23 cellular contexts compared by ENCODE assay signal in genomic region chr13:100545684-100546061, GRCh38. TPM values are rescaled to one million over a fixed set of nuclear protein-coding genes. Genes with fewer than 3 reads are reported as not detected.
DNase-seq lines count a peak whose midpoint lies in the region; ATAC-seq and TF ChIP-seq lines count a peak whose summit lies in the region.
"Had no signal": no experiment of that assay in that cellular context is flagged by ENCODE, and none has a peak within 500 bp of the region (broad histone marks: within the 10 kb centered on the region; RNA-seq: fewer than 3 reads in every experiment).

No MANE protein-coding gene starts in this region.

- H3K27ac ChIP-seq in body of pancreas (peak overlapping the region in 3 of 4 donors; percentile 64 to 68 (median 65)), right lobe of liver (peak overlapping the region in 2 of 3 donors; percentile 76 to 83)
- H3K27ac ChIP-seq: GM23248 had no signal

- intact Hi-C loops in body of pancreas (cut with DNase I) (no loop called here), right lobe of liver (cut with DNase I) (no loop called here), sciatic nerve (cut with DNase I) (no loop called here), posterior vena cava (cut with DNase I) (loop anchor here in 1 of 2 donors (5.0 kb wide), 1 partner anchor 68 kb away; no protein-coding TSS in a partner anchor)

- no peaks in the 10 kb centered on the region for H3K36me3 ChIP-seq in body of pancreas (replicated peaks in 1 of 2; ENCODE audit: insufficient read depth in 1 of 2, low read depth in 2 of 2)
- no peaks in the 10 kb centered on the region for H3K36me3 ChIP-seq in right lobe of liver

- H3K9me3 ChIP-seq in body of pancreas (no peaks in the 10 kb centered on the region), right lobe of liver (no peaks in the 10 kb centered on the region)

- H3K4me3 ChIP-seq in body of pancreas (no peak overlapping the region), right lobe of liver (no peak overlapping the region)
- H3K4me3 ChIP-seq: GM23248 had no signal

- TF ChIP-seq CTCF in body of pancreas (IDR thresholded peaks at IDR 0.05) (no peak), right lobe of liver (IDR thresholded peaks at IDR 0.05) (no peak)

- H3K27me3 ChIP-seq in body of pancreas: no peaks in the 10 kb centered on the region
- no peaks in the 10 kb centered on the region for H3K27me3 ChIP-seq in right lobe of liver

- DNase-seq in body of pancreas: no peak
- no peak for DNase-seq in right lobe of liver
- peak; percentile 7 for DNase-seq in sciatic nerve (ENCODE audit: low spot score)
- no peak for DNase-seq in posterior vena cava (ENCODE audit: low spot score)
- DNase-seq in medulla oblongata (ENCODE audit: extremely low spot score): no peak
- DNase-seq: CD4-positive, CD25-positive, alpha-beta regulatory T cell; DMS153; DND-41; GM23248; H7; KBM-7; MV-4-11; NCI-H1105; NCI-H1436 treated with DMSO at 0.1 percent for 48 hours; NCI-H187 treated with DMSO at 0.1 percent for 48 hours; NCI-H2171 treated with DMSO at 0.1 percent for 48 hours; NCI-H524; NCI-H82; NK-92 treated with Interleukin-12 subunit alpha and Interleukin-12 subunit beta, amount 100 ng/mL, for 24 hours; PC-3 had no signal

- 82 to 89% methylated on average over 4 of the region's 4 CpGs for WGBS in body of pancreas, 2 donors
- WGBS in right lobe of liver (ENCODE audit: insufficient coverage, low coverage, low lambda C conversion rate, missing lambda C conversion rate): 100% methylated on average over 2 of the region's 4 CpGs

- no peak for ATAC-seq in body of pancreas
- ATAC-seq in esophagus mucosa: peak; percentile 51
- ATAC-seq in right lobe of liver: no peak
- no peak for ATAC-seq in sciatic nerve
- no peak for ATAC-seq in GM19035 (IDR thresholded peaks at IDR 0.05; ENCODE audit: unreplicated experiment)
- ATAC-seq in GM21576 (IDR thresholded peaks at IDR 0.05; ENCODE audit: unreplicated experiment): no peak
- ATAC-seq: PC-3 had no signal

- TF ChIP-seq POLR2A in body of pancreas (IDR thresholded peaks at IDR 0.05) (no peak), right lobe of liver (IDR thresholded peaks at IDR 0.05) (no peak)

- peaks cover 39% of the 10 kb centered on the region for H3K4me1 ChIP-seq in body of pancreas
- peaks cover 0 to 35% (median 15%) of the 10 kb centered on the region in 4 donors for H3K4me1 ChIP-seq in right lobe of liver

RNA-seq across cellular contexts. Expression of gene GGACT, which starts 42.9 kb away (rescaled TPM):
- total RNA-seq in body of pancreas (10 to 100 TPM in 1 of 2 donors, 1 to 10 TPM in 1; 4.9 to 17.8 TPM), esophagus mucosa (3.6 TPM), right lobe of liver (1 to 10 TPM; 4.7 to 9.0 (median 5.9) TPM), sciatic nerve (5.2 TPM), posterior vena cava (1 to 10 TPM; 4.8 to 5.0 TPM)
